In genomic region chr14:92482621-92483319, GRCh38 we compare ENCODE assay signal across 25 cellular contexts. TPM values are rescaled to one million over a fixed set of nuclear protein-coding genes. Genes with fewer than 3 reads are reported as not detected.
DNase-seq lines count a peak whose midpoint lies in the region; ATAC-seq, FAIRE-seq and TF ChIP-seq lines count a peak whose summit lies in the region.
"Had no signal": no experiment of that assay in that cellular context is flagged by ENCODE, and none has a peak within 500 bp of the region (broad histone marks: within the 10 kb centered on the region; RNA-seq: fewer than 3 reads in every experiment).

No MANE protein-coding gene starts in this region.

- peaks cover 9% of the 10 kb centered on the region; the same call in 1 of the 2 replicates for H3K4me1 ChIP-seq in IMR-90 (ENCODE audit: control insufficient read depth, insufficient read depth, low read length)
- H3K4me1 ChIP-seq in neuronal stem cell (ENCODE audit: control insufficient read depth in 2 of 2, insufficient read depth in 1 of 2, low read depth in 1 of 2, low read length in 2 of 2), result peaks cover 0 to 4% of the 10 kb centered on the region in 2 donors
- peaks cover 0 to 7% (median 0%) of the 10 kb centered on the region in 4 donors for H3K4me1 ChIP-seq in transverse colon
- no peaks in the 10 kb centered on the region for H3K4me1 ChIP-seq in A673 (ENCODE audit: insufficient read depth, low read length, poor library complexity, severe bottlenecking)
- H3K4me1 ChIP-seq: Caco-2 had no signal

- POLR2A ChIA-PET in IMR-90 (lab: Charles Lee; ENCODE audit: unreplicated experiment), result no interaction called here
- POLR2A ChIA-PET in A673 (lab: Charles Lee; ENCODE audit: low non-redundant PET), result no interaction called here

- H3K18ac ChIP-seq in IMR-90 (ENCODE audit: low read depth, low read length) (no peak overlapping the region), neuronal stem cell (ENCODE audit: low read length) (no peak overlapping the region)

- H3K9me1 ChIP-seq in IMR-90 (ENCODE audit: insufficient read depth, low read length), result peaks cover 13% of the 10 kb centered on the region; the same call in 1 of the 2 replicates

- intact Hi-C loops in IMR-90 (cut with micrococcal nuclease) (no loop called here), transverse colon (cut with DNase I; ENCODE audit: low total_unique reads) (no loop called here), A673 (cut with micrococcal nuclease; ENCODE audit: unreplicated experiment) (no loop called here)

- no peak overlapping the region for H4K5ac ChIP-seq in IMR-90 (ENCODE audit: low read depth, low read length)

- dilution Hi-C loops in IMR-90 (cut with HindIII; ENCODE audit: low sequenced_read_pairs, unreplicated experiment), result no loop called here

- TF ChIP-seq EP300 in transverse colon (IDR thresholded peaks at IDR 0.05; ENCODE audit: low read depth), result no peak

- no peak overlapping the region for H2BK12ac ChIP-seq in neuronal stem cell (ENCODE audit: low read length)

- H2AK9ac ChIP-seq in IMR-90 (replicated peaks; ENCODE audit: low read depth, low read length, poor library complexity), result no peak overlapping the region

- TF ChIP-seq POLR2A in IMR-90 (IDR thresholded peaks at IDR 0.05; ENCODE audit: low read depth, low read length), result no peak
- no peak for TF ChIP-seq POLR2A in transverse colon (IDR thresholded peaks at IDR 0.05)

- CTCF ChIA-PET in IMR-90 (lab: Yijun Ruan, JAX), result no interaction called here
- CTCF ChIA-PET in A673 (lab: Charles Lee), result no interaction called here

- no peak overlapping the region for H2BK5ac ChIP-seq in IMR-90 (ENCODE audit: low read depth, low read length, poor library complexity, severe bottlenecking)
- H2BK5ac ChIP-seq in neuronal stem cell (ENCODE audit: low read length), result no peak overlapping the region

- no peak overlapping the region for H2BK20ac ChIP-seq in IMR-90 (ENCODE audit: low read depth, low read length)

- H3K4me3 ChIP-seq in IMR-90 (ENCODE audit: insufficient read depth, low read depth, low read length) (no peak overlapping the region), bronchial epithelial cell (ENCODE audit: low read depth, low read length) (no peak overlapping the region), neuronal stem cell (ENCODE audit: low read length in 2 of 2) (no peak overlapping the region), transverse colon (no peak overlapping the region), A673 (ENCODE audit: low read depth, low read length, poor library complexity, severe bottlenecking) (no peak overlapping the region)
- H3K4me3 ChIP-seq: A549, MG63, SJSA1 had no signal

- in situ Hi-C loops in IMR-90 (cut with MboI; ENCODE audit: low sequenced_read_pairs), result no loop called here
- in situ Hi-C loops in transverse colon (cut with MboI; ENCODE audit: low pct_ligation_motif_present in 1 of 4, low pct_unique_long_range_greater_than_20kb in 1 of 4, low sequenced_read_pairs in 3 of 4), result no loop called here

- TF ChIP-seq CTCF in IMR-90 (conservative IDR thresholded peaks at IDR 0.05; ENCODE audit: low read depth, low read length) (no peak), bronchial epithelial cell (IDR thresholded peaks at IDR 0.05; ENCODE audit: insufficient read depth, low read length, severe bottlenecking) (no peak), transverse colon (IDR thresholded peaks at IDR 0.05) (no peak), A673 (conservative IDR thresholded peaks at IDR 0.05; ENCODE audit: low read depth, low read length) (no peak)

- H4K20me1 ChIP-seq in IMR-90 (ENCODE audit: insufficient read depth, low read length), result no peaks in the 10 kb centered on the region

- H3K27ac ChIP-seq in IMR-90 (ENCODE audit: insufficient read depth, low read length) (no peak overlapping the region), neuronal stem cell (replicated peaks; ENCODE audit: low read length) (no peak overlapping the region), transverse colon (no peak overlapping the region), A673 (ENCODE audit: low read depth, low read length, poor library complexity, severe bottlenecking) (no peak overlapping the region)
- H3K27ac ChIP-seq: SJSA1 had no signal

- H2AK5ac ChIP-seq in IMR-90 (ENCODE audit: low read depth, low read length) (no peak overlapping the region), neuronal stem cell (ENCODE audit: low read depth, low read length) (no peak overlapping the region)

- H3K9ac ChIP-seq in IMR-90 (ENCODE audit: low read depth, low read length), result no peak overlapping the region
- H3K9ac ChIP-seq in neuronal stem cell (ENCODE audit: low read depth, low read length, poor library complexity), result no peak overlapping the region

- no peak for ATAC-seq in IMR-90 (ENCODE audit: low read depth)
- ATAC-seq: A549; CD8-positive, alpha-beta T cell; PC-3 had no signal

- no peak overlapping the region for H4K8ac ChIP-seq in IMR-90 (ENCODE audit: low read depth in 2 of 2, low read length in 2 of 2)
- H4K8ac ChIP-seq in neuronal stem cell (ENCODE audit: low read depth, low read length), result no peak overlapping the region

- H3K36me3 ChIP-seq in IMR-90 (ENCODE audit: control insufficient read depth, insufficient read depth, low read length) (no peaks in the 10 kb centered on the region), bronchial epithelial cell (ENCODE audit: control insufficient read depth, insufficient read depth, low read length) (no peaks in the 10 kb centered on the region), neuronal stem cell (replicated peaks in 1 of 2; ENCODE audit: control insufficient read depth in 2 of 2, insufficient read depth in 2 of 2, low read length in 2 of 2) (no peaks in the 10 kb centered on the region), transverse colon (no peaks in the 10 kb centered on the region), A673 (ENCODE audit: insufficient read depth, low read length, poor library complexity, severe bottlenecking) (no peaks in the 10 kb centered on the region)
- H3K36me3 ChIP-seq: MG63, SJSA1 had no signal

- TF ChIP-seq RAD21 in IMR-90 (IDR thresholded peaks at IDR 0.05; ENCODE audit: low read length), result no peak

- H3K14ac ChIP-seq in IMR-90 (replicated peaks; ENCODE audit: low read depth, low read length) (0 out of 2 replicates have a peak overlapping the region, but pooled peaks have one; percentile 39), neuronal stem cell (ENCODE audit: low read length) (no peak overlapping the region)

- peak; percentile 79 for FAIRE-seq in bronchial epithelial cell (lab: Jason Lieb, UNC)
- FAIRE-seq: G401.6, H54 had no signal

- no peak overlapping the region for H2BK120ac ChIP-seq in IMR-90 (ENCODE audit: low read depth, low read length)
- H2BK120ac ChIP-seq in neuronal stem cell (ENCODE audit: low read depth, low read length), result no peak overlapping the region

- no peaks in the 10 kb centered on the region for H3K9me3 ChIP-seq in IMR-90 (ENCODE audit: control insufficient read depth, insufficient read depth, low read length)
- H3K9me3 ChIP-seq in neuronal stem cell (replicated peaks in 1 of 2; ENCODE audit: control insufficient read depth in 2 of 2, insufficient read depth in 1 of 2, low read depth in 1 of 2, low read length in 2 of 2), result no peaks in the 10 kb centered on the region
- no peaks in the 10 kb centered on the region for H3K9me3 ChIP-seq in transverse colon
- no peaks in the 10 kb centered on the region for H3K9me3 ChIP-seq in A673 (ENCODE audit: low read depth, low read length, poor library complexity, severe bottlenecking)
- H3K9me3 ChIP-seq: MG63, SJSA1 had no signal

- no peaks in the 10 kb centered on the region for H3K79me1 ChIP-seq in IMR-90 (ENCODE audit: low read depth in 1 of 2, low read length in 2 of 2)
- H3K79me1 ChIP-seq in neuronal stem cell (ENCODE audit: low read depth, low read length), result no peaks in the 10 kb centered on the region

- WGBS in IMR-90 (ENCODE audit: extremely low coverage in 2 of 2, insufficient read length in 1 of 2), 2 experiments, result 92% methylated on average over 4 of the region's 9 CpGs; no CpG with 5 or more reads in 1 of the 2 experiments
- no CpG with 5 or more reads among the region's 9 CpGs for WGBS in neuronal stem cell (ENCODE audit: extremely low coverage in 2 of 2, insufficient read length in 2 of 2, insufficient replicate concordance in 1 of 2), 2 donors
- WGBS in transverse colon (ENCODE audit: low coverage in 1 of 2), 2 donors, result 90 to 100% methylated on average over 3 to 9 of the region's 9 CpGs

- H2BK15ac ChIP-seq in IMR-90 (ENCODE audit: low read depth, low read length), result no peak overlapping the region
- no peak overlapping the region for H2BK15ac ChIP-seq in neuronal stem cell (ENCODE audit: low read length)

- DNase-seq in IMR-90, result no peak
- DNase-seq in bronchial epithelial cell (ENCODE audit: low read depth), result no peak
- DNase-seq in neuronal stem cell (ENCODE audit: low spot score), result no peak
- DNase-seq in transverse colon, result peak; percentile 3
- DNase-seq in A673 (ENCODE audit: low spot score), result no peak
- no peak for DNase-seq in NCI-H1436 treated with DMSO at 0.1 percent for 48 hours (lab: John Stamatoyannopoulos, UW)
- no peak for DNase-seq in stimulated activated CD4-positive, alpha-beta T cell treated with anti-CD3 and anti-CD28 coated beads, Interleukin-4, amount 100 ng/mL, for 4 hours
- DNase-seq: C1 segment of cervical spinal cord; Caco-2; KG1; MG63; NCI-H1105 treated with DMSO at 0.1 percent for 48 hours; NCI-H1694; NCI-H2029 treated with DMSO at 0.1 percent for 48 hours; NCI-H2227 treated with DMSO at 0.1 percent for 48 hours; NCI-H510A; NCI-H748 treated with DMSO at 0.1 percent for 48 hours; NK-92 treated with Interleukin-12 subunit alpha and Interleukin-12 subunit beta, amount 100 ng/mL, for 24 hours; PC-3; Right ventricle myocardium superior had no signal

- H3K4ac ChIP-seq in IMR-90 (ENCODE audit: low read depth, low read length), result no peak overlapping the region
- no peak overlapping the region for H3K4ac ChIP-seq in neuronal stem cell (ENCODE audit: low read length)

- no peak overlapping the region for H3K4me2 ChIP-seq in IMR-90 (ENCODE audit: low read depth, low read length)
- H3K4me2 ChIP-seq in neuronal stem cell (ENCODE audit: insufficient read depth, low read length, poor library complexity, severe bottlenecking), result no peak overlapping the region
- H3K4me2 ChIP-seq: A549 had no signal

- no peak overlapping the region for H3K23ac ChIP-seq in IMR-90 (ENCODE audit: low read depth, low read length)
- H3K23ac ChIP-seq in neuronal stem cell (ENCODE audit: low read depth, low read length, poor library complexity), result peak overlapping the region; percentile 40

- no peak overlapping the region for H3K56ac ChIP-seq in IMR-90 (ENCODE audit: extremely low read depth, insufficient read depth, low read length)

- BruUV-seq in IMR-90 (replicated peaks; lab: Mats Ljungman, UMichigan), result no TSS peak
- no TSS peak for BruUV-seq in A673 (replicated peaks; lab: Mats Ljungman, UMichigan)

- H3K27me3 ChIP-seq in IMR-90 (ENCODE audit: control insufficient read depth, insufficient read depth, low read length), result no peaks in the 10 kb centered on the region; the same call in 1 of the 2 replicates
- no peaks in the 10 kb centered on the region for H3K27me3 ChIP-seq in bronchial epithelial cell (ENCODE audit: control insufficient read depth, insufficient read depth, low read length)
- H3K27me3 ChIP-seq in neuronal stem cell (ENCODE audit: control insufficient read depth in 3 of 3, insufficient read depth in 3 of 3, low read depth in 1 of 3, low read length in 3 of 3), result peaks cover 0 to 16% (median 0%) of the 10 kb centered on the region in 3 experiments
- H3K27me3 ChIP-seq in transverse colon, result no peaks in the 10 kb centered on the region
- no peaks in the 10 kb centered on the region for H3K27me3 ChIP-seq in A673 (replicated peaks; ENCODE audit: insufficient read depth, low read depth, low read length, poor library complexity)
- H3K27me3 ChIP-seq: MG63, SJSA1 had no signal

- no peak overlapping the region for H2AFZ ChIP-seq in IMR-90 (replicated peaks; ENCODE audit: low read length, poor library complexity)
- no peak overlapping the region for H2AFZ ChIP-seq in neuronal stem cell (ENCODE audit: low read length)

- no peak overlapping the region for H4K91ac ChIP-seq in IMR-90 (ENCODE audit: insufficient read depth, low read depth, low read length)
- H4K91ac ChIP-seq in neuronal stem cell (ENCODE audit: low read depth, low read length, poor library complexity), result no peak overlapping the region

RNA-seq across cellular contexts. Expression of gene RIN3, which starts 30.8 kb away (rescaled TPM):
- total RNA-seq in IMR-90 (2012; rRNA removed) (2.2 and 2.5 TPM in 2 replicates), bronchial epithelial cell (2.9 and 3.5 TPM in 2 replicates), transverse colon (10 to 100 TPM; 16.2 to 24.3 (median 20.7) TPM), A673 (2021) (2.4 and 2.5 TPM in 2 replicates)
- polyA plus RNA-seq in IMR-90 (2012; rRNA removed), result 11.1 and 11.6 TPM in 2 replicates
- 8.9 and 13.9 TPM in 2 replicates for polyA plus RNA-seq in IMR-90 (2012; cell fraction: cytosol; rRNA removed)
- 10.8 and 19.9 TPM in 2 replicates for polyA plus RNA-seq in IMR-90 (2012; cell fraction: nucleus; rRNA removed; ENCODE audit: low replicate concordance)
- 1.3 TPM for polyA plus RNA-seq in neuronal stem cell (2013, experiment 1 of 2)
- 1.6 TPM for polyA plus RNA-seq in neuronal stem cell (2013, experiment 2 of 2)
